ENCODE assay signal across 9 cellular contexts in the genomic region with DNA sequence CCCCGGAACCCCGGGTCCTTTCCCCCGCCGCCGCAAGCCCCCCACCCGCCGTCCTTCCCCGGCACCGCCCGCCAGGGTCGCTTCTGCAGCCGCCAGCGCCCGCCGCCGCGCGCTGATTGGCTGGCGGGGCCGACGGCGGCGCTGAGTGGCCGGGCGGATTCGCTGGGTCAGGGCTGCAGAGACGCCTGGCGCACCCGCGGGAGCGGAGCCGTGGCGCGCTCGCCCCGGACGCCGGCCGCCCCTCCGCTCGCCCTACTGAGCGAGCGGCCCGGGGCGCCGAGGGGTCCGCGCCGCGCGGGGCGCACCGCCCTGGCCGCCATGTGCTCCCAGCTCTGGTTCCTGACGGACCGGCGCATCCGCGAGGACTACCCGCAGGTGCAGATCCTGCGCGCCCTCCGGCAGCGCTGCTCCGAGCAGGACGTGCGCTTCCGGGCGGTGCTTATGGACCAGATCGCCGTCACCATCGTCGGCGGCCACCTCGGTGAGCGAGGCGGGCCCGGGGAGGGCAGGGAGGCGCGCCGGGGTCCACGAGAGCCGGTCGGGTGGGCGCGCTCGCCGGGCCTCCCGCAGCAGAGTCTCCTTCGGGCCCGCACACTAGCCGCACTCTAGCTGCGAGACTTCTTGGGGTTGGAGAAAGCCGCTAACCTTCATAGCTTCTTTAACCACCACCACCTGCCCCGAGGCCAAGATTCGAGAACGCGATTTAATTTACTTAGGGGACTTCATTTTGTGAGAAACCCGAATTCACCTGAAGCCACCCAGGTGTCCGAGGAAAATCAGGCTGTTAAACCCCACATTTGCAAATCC. TPM values are rescaled to one million over a fixed set of nuclear protein-coding genes. Genes with fewer than 3 reads are reported as not detected.
DNase-seq lines count a peak whose midpoint lies in the region; ATAC-seq and TF ChIP-seq lines count a peak whose summit lies in the region.
"Had no signal": no experiment of that assay in that cellular context is flagged by ENCODE, and none has a peak within 500 bp of the region (broad histone marks: within the 10 kb centered on the region; RNA-seq: fewer than 3 reads in every experiment).

A gene with protein sequence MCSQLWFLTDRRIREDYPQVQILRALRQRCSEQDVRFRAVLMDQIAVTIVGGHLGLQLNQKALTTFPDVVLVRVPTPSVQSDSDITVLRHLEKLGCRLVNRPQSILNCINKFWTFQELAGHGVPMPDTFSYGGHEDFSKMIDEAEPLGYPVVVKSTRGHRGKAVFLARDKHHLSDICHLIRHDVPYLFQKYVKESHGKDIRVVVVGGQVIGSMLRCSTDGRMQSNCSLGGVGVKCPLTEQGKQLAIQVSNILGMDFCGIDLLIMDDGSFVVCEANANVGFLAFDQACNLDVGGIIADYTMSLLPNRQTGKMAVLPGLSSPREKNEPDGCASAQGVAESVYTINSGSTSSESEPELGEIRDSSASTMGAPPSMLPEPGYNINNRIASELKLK (plus strand): TSS at position 176 of the 807 bp plus-strand sequence. CDS start 143 bp downstream, at position 319.

- H3K9me3 Mint-ChIP-seq in activated T-helper 2 cell treated with anti-CD3 and anti-CD28 coated beads, Interferon-gamma antibody, Interleukin-2, Interleukin-4, amounts not matched to agents 10 μg/mL and 5 μg/mL and 100 μg/mL, durations not matched to agents 14 hours and 24 hours and 36 hours = no peaks in the 10 kb centered on the region

- peak within 1 kb of the TSS; percentile 37 for H3K4me3 ChIP-seq in BJ (ENCODE audit: low read depth, low read length)
- peak within 1 kb of the TSS; percentile 55 for H3K4me3 ChIP-seq in neuron (ENCODE audit: low read length)
- peak within 1 kb of the TSS; percentile 32 to 58 (median 46) for H3K4me3 ChIP-seq in tibial nerve

- no peaks in the 10 kb centered on the region for H3K36me3 Mint-ChIP-seq in activated T-helper 2 cell treated with anti-CD3 and anti-CD28 coated beads, Interferon-gamma antibody, Interleukin-2, Interleukin-4, amounts not matched to agents 10 μg/mL and 5 μg/mL and 100 μg/mL, durations not matched to agents 14 hours and 24 hours and 36 hours (ENCODE audit: low read depth)

- intact Hi-C loops in activated T-helper 2 cell treated with anti-CD3 and anti-CD28 coated beads, Interferon-gamma antibody, Interleukin-2, Interleukin-4, amounts not matched to agents 10 μg/mL and 5 μg/mL and 100 μg/mL, durations not matched to agents 14 hours and 24 hours and 36 hours (cut with micrococcal nuclease) = loop anchor here (5.0 kb wide), 1 partner anchor 44 kb away; a partner anchor contains a TSS

- H3K4me1 ChIP-seq in foreskin keratinocyte = no peaks in the 10 kb centered on the region
- peaks cover 5% of the 10 kb centered on the region for H3K4me1 ChIP-seq in neuron (ENCODE audit: insufficient read depth, low read length)
- H3K4me1 ChIP-seq in tibial nerve = peaks cover 0 to 13% (median 2%) of the 10 kb centered on the region in 4 donors

- POLR2A ChIA-PET in BJ (lab: Charles Lee) = no interaction called here

- no peak within 1 kb of the TSS for H3K27ac Mint-ChIP-seq in activated T-helper 2 cell treated with anti-CD3 and anti-CD28 coated beads, Interferon-gamma antibody, Interleukin-2, Interleukin-4, amounts not matched to agents 10 μg/mL and 5 μg/mL and 100 μg/mL, durations not matched to agents 14 hours and 24 hours and 36 hours

- DNase-seq in BJ (ENCODE audit: low read depth) = no peak
- peak; percentile 100 for DNase-seq in NCI-H748 treated with DMSO at 0.1 percent for 48 hours (lab: John Stamatoyannopoulos, UW)
- DNase-seq in activated T-helper 2 cell treated with anti-CD3 and anti-CD28 coated beads, Interferon-gamma antibody, Interleukin-2, Interleukin-4, amounts not matched to agents 10 μg/mL and 5 μg/mL and 100 μg/mL, durations not matched to agents 14 hours and 24 hours and 36 hours (ENCODE audit: low spot score) = peak; percentile 35
- no peak for DNase-seq in foreskin keratinocyte
- DNase-seq in tibial nerve (ENCODE audit: low spot score in 2 of 2) = no peak

- H3K36me3 ChIP-seq in BJ (ENCODE audit: control insufficient read depth, insufficient read depth, low read length) (no peaks in the 10 kb centered on the region), neuron (ENCODE audit: insufficient read depth, low read length) (no peaks in the 10 kb centered on the region), tibial nerve (no peaks in the 10 kb centered on the region)

- peaks cover 41% of the 10 kb centered on the region for H3K27me3 Mint-ChIP-seq in activated T-helper 2 cell treated with anti-CD3 and anti-CD28 coated beads, Interferon-gamma antibody, Interleukin-2, Interleukin-4, amounts not matched to agents 10 μg/mL and 5 μg/mL and 100 μg/mL, durations not matched to agents 14 hours and 24 hours and 36 hours (ENCODE audit: low read depth)

- peaks cover 2% of the 10 kb centered on the region for H3K4me1 Mint-ChIP-seq in activated T-helper 2 cell treated with anti-CD3 and anti-CD28 coated beads, Interferon-gamma antibody, Interleukin-2, Interleukin-4, amounts not matched to agents 10 μg/mL and 5 μg/mL and 100 μg/mL, durations not matched to agents 14 hours and 24 hours and 36 hours (ENCODE audit: low read depth)

- WGBS in tibial nerve, 2 donors = 1% methylated on average over 58 to 70 of the region's 100 CpGs

- H3K27ac ChIP-seq in foreskin keratinocyte = no peak within 1 kb of the TSS
- no peak within 1 kb of the TSS for H3K27ac ChIP-seq in tibial nerve

- CTCF ChIA-PET in BJ (lab: Yijun Ruan, JAX) = no interaction called here

- peak within 1 kb of the TSS; percentile 78 for H3K4me3 Mint-ChIP-seq in activated T-helper 2 cell treated with anti-CD3 and anti-CD28 coated beads, Interferon-gamma antibody, Interleukin-2, Interleukin-4, amounts not matched to agents 10 μg/mL and 5 μg/mL and 100 μg/mL, durations not matched to agents 14 hours and 24 hours and 36 hours (ENCODE audit: low read depth)

- TF ChIP-seq CTCF in BJ (IDR thresholded peaks at IDR 0.05; ENCODE audit: insufficient read depth, low read depth, low read length) (no peak), foreskin keratinocyte (conservative IDR thresholded peaks at IDR 0.05) (no peak), tibial nerve (IDR thresholded peaks at IDR 0.05) (no peak)

- ATAC-seq in GM18909 (IDR thresholded peaks at IDR 0.05; ENCODE audit: poor library complexity, unreplicated experiment) = peak; percentile 81
- peak; percentile 89 for ATAC-seq in HG03139 (IDR thresholded peaks at IDR 0.05; ENCODE audit: unreplicated experiment)
- ATAC-seq in foreskin keratinocyte = peak; percentile 65

- no peak for TF ChIP-seq POLR2A in tibial nerve (IDR thresholded peaks at IDR 0.05)

- peaks cover 7% of the 10 kb centered on the region for H3K27me3 ChIP-seq in BJ (ENCODE audit: control insufficient read depth, insufficient read depth, low read length)
- H3K27me3 ChIP-seq in foreskin keratinocyte = peaks cover 68% of the 10 kb centered on the region
- H3K27me3 ChIP-seq in neuron (ENCODE audit: insufficient read depth, low read length) = peaks cover 23% of the 10 kb centered on the region
- peaks cover 0 to 43% of the 10 kb centered on the region in 2 donors for H3K27me3 ChIP-seq in tibial nerve

- no peaks in the 10 kb centered on the region for H3K9me3 ChIP-seq in neuron (ENCODE audit: low read length)
- no peaks in the 10 kb centered on the region for H3K9me3 ChIP-seq in tibial nerve

- TF ChIP-seq EP300 in tibial nerve (IDR thresholded peaks at IDR 0.05) = no peak

- peak within 1 kb of the TSS; percentile 73 for H2AFZ ChIP-seq in neuron (ENCODE audit: low read depth, low read length)

RNA-seq across cellular contexts. Expression of the gene that starts here (rescaled TPM):
- polyA plus RNA-seq in BJ (2011; rRNA removed) (0.01 and 0.02 TPM in 2 replicates), foreskin keratinocyte (not detected in 2 replicates)
- polyA minus RNA-seq in BJ (2011; rRNA and poly(A)+ RNA removed) = not detected in 2 replicates
- total RNA-seq in activated T-helper 2 cell treated with anti-CD3 and anti-CD28 coated beads, Interferon-gamma antibody, Interleukin-2, Interleukin-4, amounts not matched to agents 10 μg/mL and 5 μg/mL and 100 μg/mL, durations not matched to agents 14 hours and 24 hours and 36 hours = 5.2 and 5.3 TPM in 2 replicates
- total RNA-seq in foreskin keratinocyte (not detected in 2 replicates), tibial nerve (1 to 10 TPM in 2 of 4 donors, under 1 TPM in 1, not detected in 1; 0.30 to 3.1 (median 2.2) TPM)
- total RNA-seq: LHCN-M2 had no signal

Comparison
In these comparisons a context has a peak if more than half of its experiments do, and no peak if none do; other contexts are left out.
1. Peak in ATAC-seq in foreskin keratinocyte; RNA of the gene not detected or under 1 TPM.
2. DNase-seq: peak in NCI-H748 treated with DMSO at 0.1 percent for 48 hours (single experiment) and activated T-helper 2 cell treated with anti-CD3 and anti-CD28 coated beads, Interferon-gamma antibody, Interleukin-2, Interleukin-4, amounts not matched to agents 10 μg/mL and 5 μg/mL and 100 μg/mL, durations not matched to agents 14 hours and 24 hours and 36 hours (single experiment); none in BJ (single experiment), foreskin keratinocyte (0 of 2) and tibial nerve (0 of 2).
3. Peak in every context shown above with its lines, with median percentiles within 50 percentile points of each other: H3K4me3 ChIP-seq and ATAC-seq.